In genomic region chr11:33454264-33454663, GRCh38 we compare ENCODE assay signal across 1 cellular context.
TF ChIP-seq lines count a peak whose summit lies in the region.

No MANE protein-coding gene starts in this region.

TF ChIP-seq in IMR-90, 13 proteins besides CTCF, POLR2A, EP300 and RAD21 (continued from another document):
- TF ChIP-seq BHLHE40 (IDR thresholded peaks at IDR 0.05; ENCODE audit: low read depth, low read length): no peak
- no peak for TF ChIP-seq MAFK (IDR thresholded peaks at IDR 0.05; ENCODE audit: low read depth, low read length)
- no peak for TF ChIP-seq MXI1 (IDR thresholded peaks at IDR 0.05; ENCODE audit: borderline replicate concordance, low read depth, low read length)
- TF ChIP-seq USF2 (IDR thresholded peaks at IDR 0.05; ENCODE audit: low read depth, low read length): no peak
